Comparison of ENCODE assay signal across 1 cellular context in genomic region chr11:28106351-28107043, GRCh38.
TF ChIP-seq lines count a peak whose summit lies in the region.

No MANE protein-coding gene starts in this region.

TF ChIP-seq in H1, 55 proteins besides CTCF, POLR2A, EP300 and RAD21:
- TF ChIP-seq RXRA (IDR thresholded peaks at IDR 0.05; ENCODE audit: insufficient read depth, low read depth, low read length) (no peak), TBP (IDR thresholded peaks at IDR 0.05; ENCODE audit: low read depth, low read length) (no peak), HDAC2 (IDR thresholded peaks at IDR 0.05; ENCODE audit: borderline replicate concordance in 1 of 2, low read depth in 2 of 2, low read length in 2 of 2) (no peak), BACH1 (IDR thresholded peaks at IDR 0.05; ENCODE audit: low read length) (no peak), SUZ12 (IDR thresholded peaks at IDR 0.05; ENCODE audit: low read length) (no peak), CHD2 (IDR thresholded peaks at IDR 0.05; ENCODE audit: low read length) (no peak), SIRT6 (IDR thresholded peaks at IDR 0.05; ENCODE audit: low read length) (no peak), BCL11A (IDR thresholded peaks at IDR 0.05; ENCODE audit: low read depth in 2 of 2, low read length in 2 of 2) (no peak), SP4 (IDR thresholded peaks at IDR 0.05; ENCODE audit: low read length) (no peak), HDAC6 (IDR thresholded peaks at IDR 0.05; ENCODE audit: low read depth, low read length) (no peak), EZH2 (IDR thresholded peaks at IDR 0.05; ENCODE audit: low read depth, low read length, severe bottlenecking) (no peak), NRF1 (IDR thresholded peaks at IDR 0.05; ENCODE audit: low read depth, low read length) (no peak), JUN (IDR thresholded peaks at IDR 0.05; ENCODE audit: low read depth, low read length) (no peak)
- TF ChIP-seq, protein P1, sequence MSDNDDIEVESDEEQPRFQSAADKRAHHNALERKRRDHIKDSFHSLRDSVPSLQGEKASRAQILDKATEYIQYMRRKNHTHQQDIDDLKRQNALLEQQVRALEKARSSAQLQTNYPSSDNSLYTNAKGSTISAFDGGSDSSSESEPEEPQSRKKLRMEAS (IDR thresholded peaks at IDR 0.05) = no peak
- TF ChIP-seq, protein P2, sequence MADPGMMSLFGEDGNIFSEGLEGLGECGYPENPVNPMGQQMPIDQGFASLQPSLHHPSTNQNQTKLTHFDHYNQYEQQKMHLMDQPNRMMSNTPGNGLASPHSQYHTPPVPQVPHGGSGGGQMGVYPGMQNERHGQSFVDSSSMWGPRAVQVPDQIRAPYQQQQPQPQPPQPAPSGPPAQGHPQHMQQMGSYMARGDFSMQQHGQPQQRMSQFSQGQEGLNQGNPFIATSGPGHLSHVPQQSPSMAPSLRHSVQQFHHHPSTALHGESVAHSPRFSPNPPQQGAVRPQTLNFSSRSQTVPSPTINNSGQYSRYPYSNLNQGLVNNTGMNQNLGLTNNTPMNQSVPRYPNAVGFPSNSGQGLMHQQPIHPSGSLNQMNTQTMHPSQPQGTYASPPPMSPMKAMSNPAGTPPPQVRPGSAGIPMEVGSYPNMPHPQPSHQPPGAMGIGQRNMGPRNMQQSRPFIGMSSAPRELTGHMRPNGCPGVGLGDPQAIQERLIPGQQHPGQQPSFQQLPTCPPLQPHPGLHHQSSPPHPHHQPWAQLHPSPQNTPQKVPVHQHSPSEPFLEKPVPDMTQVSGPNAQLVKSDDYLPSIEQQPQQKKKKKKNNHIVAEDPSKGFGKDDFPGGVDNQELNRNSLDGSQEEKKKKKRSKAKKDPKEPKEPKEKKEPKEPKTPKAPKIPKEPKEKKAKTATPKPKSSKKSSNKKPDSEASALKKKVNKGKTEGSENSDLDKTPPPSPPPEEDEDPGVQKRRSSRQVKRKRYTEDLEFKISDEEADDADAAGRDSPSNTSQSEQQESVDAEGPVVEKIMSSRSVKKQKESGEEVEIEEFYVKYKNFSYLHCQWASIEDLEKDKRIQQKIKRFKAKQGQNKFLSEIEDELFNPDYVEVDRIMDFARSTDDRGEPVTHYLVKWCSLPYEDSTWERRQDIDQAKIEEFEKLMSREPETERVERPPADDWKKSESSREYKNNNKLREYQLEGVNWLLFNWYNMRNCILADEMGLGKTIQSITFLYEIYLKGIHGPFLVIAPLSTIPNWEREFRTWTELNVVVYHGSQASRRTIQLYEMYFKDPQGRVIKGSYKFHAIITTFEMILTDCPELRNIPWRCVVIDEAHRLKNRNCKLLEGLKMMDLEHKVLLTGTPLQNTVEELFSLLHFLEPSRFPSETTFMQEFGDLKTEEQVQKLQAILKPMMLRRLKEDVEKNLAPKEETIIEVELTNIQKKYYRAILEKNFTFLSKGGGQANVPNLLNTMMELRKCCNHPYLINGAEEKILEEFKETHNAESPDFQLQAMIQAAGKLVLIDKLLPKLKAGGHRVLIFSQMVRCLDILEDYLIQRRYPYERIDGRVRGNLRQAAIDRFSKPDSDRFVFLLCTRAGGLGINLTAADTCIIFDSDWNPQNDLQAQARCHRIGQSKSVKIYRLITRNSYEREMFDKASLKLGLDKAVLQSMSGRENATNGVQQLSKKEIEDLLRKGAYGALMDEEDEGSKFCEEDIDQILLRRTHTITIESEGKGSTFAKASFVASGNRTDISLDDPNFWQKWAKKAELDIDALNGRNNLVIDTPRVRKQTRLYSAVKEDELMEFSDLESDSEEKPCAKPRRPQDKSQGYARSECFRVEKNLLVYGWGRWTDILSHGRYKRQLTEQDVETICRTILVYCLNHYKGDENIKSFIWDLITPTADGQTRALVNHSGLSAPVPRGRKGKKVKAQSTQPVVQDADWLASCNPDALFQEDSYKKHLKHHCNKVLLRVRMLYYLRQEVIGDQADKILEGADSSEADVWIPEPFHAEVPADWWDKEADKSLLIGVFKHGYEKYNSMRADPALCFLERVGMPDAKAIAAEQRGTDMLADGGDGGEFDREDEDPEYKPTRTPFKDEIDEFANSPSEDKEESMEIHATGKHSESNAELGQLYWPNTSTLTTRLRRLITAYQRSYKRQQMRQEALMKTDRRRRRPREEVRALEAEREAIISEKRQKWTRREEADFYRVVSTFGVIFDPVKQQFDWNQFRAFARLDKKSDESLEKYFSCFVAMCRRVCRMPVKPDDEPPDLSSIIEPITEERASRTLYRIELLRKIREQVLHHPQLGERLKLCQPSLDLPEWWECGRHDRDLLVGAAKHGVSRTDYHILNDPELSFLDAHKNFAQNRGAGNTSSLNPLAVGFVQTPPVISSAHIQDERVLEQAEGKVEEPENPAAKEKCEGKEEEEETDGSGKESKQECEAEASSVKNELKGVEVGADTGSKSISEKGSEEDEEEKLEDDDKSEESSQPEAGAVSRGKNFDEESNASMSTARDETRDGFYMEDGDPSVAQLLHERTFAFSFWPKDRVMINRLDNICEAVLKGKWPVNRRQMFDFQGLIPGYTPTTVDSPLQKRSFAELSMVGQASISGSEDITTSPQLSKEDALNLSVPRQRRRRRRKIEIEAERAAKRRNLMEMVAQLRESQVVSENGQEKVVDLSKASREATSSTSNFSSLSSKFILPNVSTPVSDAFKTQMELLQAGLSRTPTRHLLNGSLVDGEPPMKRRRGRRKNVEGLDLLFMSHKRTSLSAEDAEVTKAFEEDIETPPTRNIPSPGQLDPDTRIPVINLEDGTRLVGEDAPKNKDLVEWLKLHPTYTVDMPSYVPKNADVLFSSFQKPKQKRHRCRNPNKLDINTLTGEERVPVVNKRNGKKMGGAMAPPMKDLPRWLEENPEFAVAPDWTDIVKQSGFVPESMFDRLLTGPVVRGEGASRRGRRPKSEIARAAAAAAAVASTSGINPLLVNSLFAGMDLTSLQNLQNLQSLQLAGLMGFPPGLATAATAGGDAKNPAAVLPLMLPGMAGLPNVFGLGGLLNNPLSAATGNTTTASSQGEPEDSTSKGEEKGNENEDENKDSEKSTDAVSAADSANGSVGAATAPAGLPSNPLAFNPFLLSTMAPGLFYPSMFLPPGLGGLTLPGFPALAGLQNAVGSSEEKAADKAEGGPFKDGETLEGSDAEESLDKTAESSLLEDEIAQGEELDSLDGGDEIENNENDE (IDR thresholded peaks at IDR 0.05; ENCODE audit: insufficient replicate concordance, low read length) = no peak
